Comparison of ENCODE assay signal across 1 cellular context in the genomic region with DNA sequence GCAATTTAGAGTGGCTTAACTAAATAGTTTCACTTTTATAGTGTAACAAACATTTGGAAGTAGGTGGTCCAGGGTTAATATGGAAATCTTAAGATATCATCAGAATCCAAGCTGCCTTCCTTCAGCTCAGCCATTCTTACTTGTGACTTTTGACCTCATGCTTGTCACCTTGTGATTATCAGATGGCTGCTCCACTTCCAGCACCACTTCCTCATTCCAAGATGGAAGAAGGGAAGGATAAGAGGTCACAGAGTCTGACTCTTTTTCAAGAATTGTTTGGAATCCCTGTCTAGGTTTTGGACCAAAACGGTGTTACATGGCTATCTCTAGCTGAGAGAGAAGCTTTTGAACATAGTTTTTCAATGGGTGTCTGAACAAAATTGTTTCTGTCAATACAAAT.
A peak's percentile ranks its signal among the peaks of the same experiment; 100 is the strongest.
TF ChIP-seq lines count a peak whose summit lies in the region.

No MANE protein-coding gene starts in this region.

TF ChIP-seq in K562, 482 proteins besides CTCF, POLR2A, EP300 and RAD21:
- TF ChIP-seq, protein P1, sequence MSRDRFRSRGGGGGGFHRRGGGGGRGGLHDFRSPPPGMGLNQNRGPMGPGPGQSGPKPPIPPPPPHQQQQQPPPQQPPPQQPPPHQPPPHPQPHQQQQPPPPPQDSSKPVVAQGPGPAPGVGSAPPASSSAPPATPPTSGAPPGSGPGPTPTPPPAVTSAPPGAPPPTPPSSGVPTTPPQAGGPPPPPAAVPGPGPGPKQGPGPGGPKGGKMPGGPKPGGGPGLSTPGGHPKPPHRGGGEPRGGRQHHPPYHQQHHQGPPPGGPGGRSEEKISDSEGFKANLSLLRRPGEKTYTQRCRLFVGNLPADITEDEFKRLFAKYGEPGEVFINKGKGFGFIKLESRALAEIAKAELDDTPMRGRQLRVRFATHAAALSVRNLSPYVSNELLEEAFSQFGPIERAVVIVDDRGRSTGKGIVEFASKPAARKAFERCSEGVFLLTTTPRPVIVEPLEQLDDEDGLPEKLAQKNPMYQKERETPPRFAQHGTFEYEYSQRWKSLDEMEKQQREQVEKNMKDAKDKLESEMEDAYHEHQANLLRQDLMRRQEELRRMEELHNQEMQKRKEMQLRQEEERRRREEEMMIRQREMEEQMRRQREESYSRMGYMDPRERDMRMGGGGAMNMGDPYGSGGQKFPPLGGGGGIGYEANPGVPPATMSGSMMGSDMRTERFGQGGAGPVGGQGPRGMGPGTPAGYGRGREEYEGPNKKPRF (IDR thresholded peaks at IDR 0.05; ENCODE audit: low read depth, low read length): no peak
- TF ChIP-seq, protein P2, sequence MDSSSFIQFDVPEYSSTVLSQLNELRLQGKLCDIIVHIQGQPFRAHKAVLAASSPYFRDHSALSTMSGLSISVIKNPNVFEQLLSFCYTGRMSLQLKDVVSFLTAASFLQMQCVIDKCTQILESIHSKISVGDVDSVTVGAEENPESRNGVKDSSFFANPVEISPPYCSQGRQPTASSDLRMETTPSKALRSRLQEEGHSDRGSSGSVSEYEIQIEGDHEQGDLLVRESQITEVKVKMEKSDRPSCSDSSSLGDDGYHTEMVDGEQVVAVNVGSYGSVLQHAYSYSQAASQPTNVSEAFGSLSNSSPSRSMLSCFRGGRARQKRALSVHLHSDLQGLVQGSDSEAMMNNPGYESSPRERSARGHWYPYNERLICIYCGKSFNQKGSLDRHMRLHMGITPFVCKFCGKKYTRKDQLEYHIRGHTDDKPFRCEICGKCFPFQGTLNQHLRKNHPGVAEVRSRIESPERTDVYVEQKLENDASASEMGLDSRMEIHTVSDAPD (CRISPR knock-in tag; IDR thresholded peaks at IDR 0.05): no peak
- TF ChIP-seq NR2C2 (CRISPR knock-in tag; IDR thresholded peaks at IDR 0.05) (no peak), NR2C2 (tag; IDR thresholded peaks at IDR 0.05) (peak; percentile 48), ETV1 (tag; conservative IDR thresholded peaks at IDR 0.05; ENCODE audit: low read depth) (no peak), SPI1 (IDR thresholded peaks at IDR 0.05; ENCODE audit: borderline replicate concordance, low read depth, low read length) (peak; percentile 67; the same call in 1 of the 2 replicates)
- TF ChIP-seq, protein P3, sequence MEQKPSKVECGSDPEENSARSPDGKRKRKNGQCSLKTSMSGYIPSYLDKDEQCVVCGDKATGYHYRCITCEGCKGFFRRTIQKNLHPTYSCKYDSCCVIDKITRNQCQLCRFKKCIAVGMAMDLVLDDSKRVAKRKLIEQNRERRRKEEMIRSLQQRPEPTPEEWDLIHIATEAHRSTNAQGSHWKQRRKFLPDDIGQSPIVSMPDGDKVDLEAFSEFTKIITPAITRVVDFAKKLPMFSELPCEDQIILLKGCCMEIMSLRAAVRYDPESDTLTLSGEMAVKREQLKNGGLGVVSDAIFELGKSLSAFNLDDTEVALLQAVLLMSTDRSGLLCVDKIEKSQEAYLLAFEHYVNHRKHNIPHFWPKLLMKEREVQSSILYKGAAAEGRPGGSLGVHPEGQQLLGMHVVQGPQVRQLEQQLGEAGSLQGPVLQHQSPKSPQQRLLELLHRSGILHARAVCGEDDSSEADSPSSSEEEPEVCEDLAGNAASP (IDR thresholded peaks at IDR 0.05): no peak
